Comparison of ENCODE assay signal across 8 cellular contexts in genomic region chr3:47780727-47781325, GRCh38. TPM values are rescaled to one million over a fixed set of nuclear protein-coding genes. Genes with fewer than 3 reads are reported as not detected.
DNase-seq lines count a peak whose midpoint lies in the region; ATAC-seq and TF ChIP-seq lines count a peak whose summit lies in the region.

No MANE protein-coding gene starts in this region.

- WGBS in heart right ventricle, 2 donors = 2 to 3% methylated on average over 17 of the region's 17 CpGs
- WGBS in lung, 2 donors = 0 to 1% methylated on average over 17 of the region's 17 CpGs
- under 1% methylated on average over 17 of the region's 17 CpGs for WGBS in urinary bladder

- H3K27ac ChIP-seq in heart right ventricle = peak overlapping the region in 9 of 10 donors; percentile 96 to 99 (median 97)
- H3K27ac ChIP-seq in breast epithelium = peak overlapping the region; percentile 97
- peak overlapping the region; percentile 94 to 98 for H3K27ac ChIP-seq in lung (ENCODE audit: low read depth in 1 of 2, low read length in 1 of 2)
- peak overlapping the region; percentile 96 for H3K27ac ChIP-seq in urinary bladder (ENCODE audit: low read depth)

- H3K4me1 ChIP-seq in heart right ventricle (peaks cover 3 to 49% (median 33%) of the 10 kb centered on the region in 9 donors), breast epithelium (peaks cover 0 to 16% of the 10 kb centered on the region in 2 donors), lung (ENCODE audit: control insufficient read depth in 2 of 2, insufficient read depth in 2 of 2, low read length in 2 of 2) (peaks cover 5 to 11% of the 10 kb centered on the region in 2 donors), urinary bladder (ENCODE audit: insufficient read depth) (no peaks in the 10 kb centered on the region)

- DNase-seq in heart right ventricle = no peak
- no peak for DNase-seq in cardiac septum (ENCODE audit: low spot score)
- DNase-seq in NCI-H128 (lab: John Stamatoyannopoulos, UW; ENCODE audit: unreplicated experiment) = peak; percentile 9
- DNase-seq in breast epithelium (ENCODE audit: low spot score in 2 of 2) = no peak
- DNase-seq in lung (ENCODE audit: low spot score) = no peak
- no peak for DNase-seq in NCI-H1930 (lab: John Stamatoyannopoulos, UW)

- TF ChIP-seq POLR2A in breast epithelium (IDR thresholded peaks at IDR 0.05) = no peak

- H3K27me3 ChIP-seq in heart right ventricle (no peaks in the 10 kb centered on the region), breast epithelium (no peaks in the 10 kb centered on the region), lung (ENCODE audit: control insufficient read depth, insufficient read depth) (no peaks in the 10 kb centered on the region)

- intact Hi-C loops in heart right ventricle (cut with DNase I) = loop anchor here in 2 of 10 donors (2.0 to 5.0 kb wide), 2 partner anchors 268 to 269 kb away; partner anchors contain the start of gene ELP6 (in 2 of the 2)
- intact Hi-C loops in cardiac septum (cut with DNase I) = no loop called here
- intact Hi-C loops in breast epithelium (cut with DNase I; ENCODE audit: low total_unique reads) = no loop called here

- H3K4me3 ChIP-seq in heart right ventricle (peak overlapping the region; percentile 56 to 94 (median 88)), breast epithelium (peak overlapping the region; percentile 80 to 99 (median 94)), lung (peak overlapping the region; percentile 93), urinary bladder (ENCODE audit: low read depth, low read length) (peak overlapping the region; percentile 84)

- H3K9me3 ChIP-seq in heart right ventricle (no peaks in the 10 kb centered on the region), breast epithelium (no peaks in the 10 kb centered on the region), lung (ENCODE audit: control insufficient read depth in 2 of 2, insufficient read depth in 1 of 2, low read length in 1 of 2) (no peaks in the 10 kb centered on the region)

- H3K36me3 ChIP-seq in heart right ventricle = no peaks in the 10 kb centered on the region
- no peaks in the 10 kb centered on the region for H3K36me3 ChIP-seq in breast epithelium
- no peaks in the 10 kb centered on the region for H3K36me3 ChIP-seq in lung (ENCODE audit: control insufficient read depth in 2 of 2, insufficient read depth in 2 of 2, low read length in 2 of 2)
- no peaks in the 10 kb centered on the region for H3K36me3 ChIP-seq in urinary bladder (ENCODE audit: insufficient read depth)

- no peak for TF ChIP-seq CTCF in heart right ventricle (IDR thresholded peaks at IDR 0.05)
- TF ChIP-seq CTCF in breast epithelium (IDR thresholded peaks at IDR 0.05) = no peak
- no peak for TF ChIP-seq CTCF in lung (IDR thresholded peaks at IDR 0.05; ENCODE audit: control extremely low read depth, extremely low read depth)

- no peak for ATAC-seq in heart right ventricle
- ATAC-seq in lung (ENCODE audit: insufficient read depth, low FRiP score) = no peak
- ATAC-seq in GM19455 (IDR thresholded peaks at IDR 0.05; ENCODE audit: unreplicated experiment) = no peak

RNA-seq across cellular contexts. Expression of gene SMARCC1, which starts 0.9 kb away (rescaled TPM):
- total RNA-seq in heart right ventricle (10 to 100 TPM; 22.5 to 34.9 (median 24.6) TPM), cardiac septum (31.7 TPM), breast epithelium (10 to 100 TPM; 27.4 to 63.2 (median 61.9) TPM), lung (10 to 100 TPM; 57.8 to 83.0 TPM), urinary bladder (58.4 TPM)
- polyA plus RNA-seq in heart right ventricle (1 to 10 TPM; 6.4 to 8.0 TPM), lung (10 to 100 TPM; 11.7 to 17.2 TPM), urinary bladder (33.3 TPM)

RNA-seq across cellular contexts. Expression of gene DHX30, which starts 22.1 kb away (rescaled TPM):
- total RNA-seq in heart right ventricle (10 to 100 TPM; 39.1 to 56.4 (median 45.3) TPM), cardiac septum (48.3 TPM), breast epithelium (10 to 100 TPM; 46.4 to 72.4 (median 68.1) TPM), lung (10 to 100 TPM; 62.8 to 65.9 TPM), urinary bladder (41.8 TPM)
- polyA plus RNA-seq in heart right ventricle (10 to 100 TPM; 31.2 to 42.7 TPM), lung (10 to 100 TPM; 42.2 to 44.8 TPM), urinary bladder (52.0 TPM)
